In the genomic region with DNA sequence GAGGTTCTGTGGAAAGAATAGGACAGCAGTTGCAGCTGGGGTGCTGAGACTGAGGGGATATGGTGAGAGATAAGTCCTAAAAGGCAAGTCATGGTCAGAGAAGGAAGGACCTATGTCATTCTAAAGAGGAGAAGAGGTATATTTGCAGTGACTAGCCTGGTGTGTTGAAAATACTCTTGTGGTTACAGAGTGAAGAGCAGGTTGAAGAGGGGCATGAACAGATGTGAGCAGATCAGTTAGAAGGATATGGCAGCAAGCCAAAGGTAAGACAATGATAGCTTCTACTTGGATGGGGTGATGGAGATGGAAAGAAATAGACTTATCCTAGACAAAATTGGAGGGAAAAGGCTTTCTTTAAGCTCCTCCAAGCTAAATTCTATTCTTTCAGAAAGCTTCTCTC, we compare ENCODE assay signal across 22 cellular contexts.
A peak's percentile ranks its signal among the peaks of the same experiment; 100 is the strongest.
DNase-seq lines count a peak whose midpoint lies in the region; ATAC-seq lines count a peak whose summit lies in the region.
"Had no signal": no experiment of that assay in that cellular context is flagged by ENCODE, and none has a peak within 500 bp of the region (broad histone marks: within the 10 kb centered on the region; RNA-seq: fewer than 3 reads in every experiment).

No MANE protein-coding gene starts in this region.

- H3K27me3 Mint-ChIP-seq in stimulated activated naive B cell treated with anti-CD40 and anti-IgM and Interleukin-4, amounts not matched to agents 10 μg/mL and 1 μg/mL and 100 μg/mL, for 72 hours: no peaks in the 10 kb centered on the region
- H3K27me3 Mint-ChIP-seq: activated CD4-positive, alpha-beta T cell treated with anti-CD3 and anti-CD28 coated beads, Interleukin-2, amount 10 ng/mL, durations not matched to agents 7 days and 5 days; activated naive CD8-positive, alpha-beta T cell had no signal

- no peaks in the 10 kb centered on the region for H3K9me3 Mint-ChIP-seq in stimulated activated naive B cell treated with anti-CD40 and anti-IgM and Interleukin-4, amounts not matched to agents 10 μg/mL and 1 μg/mL and 100 μg/mL, for 72 hours
- H3K9me3 Mint-ChIP-seq: activated B cell treated with CpG ODN at 0.5 μM for 24 hours; activated CD4-positive, alpha-beta T cell treated with anti-CD3 and anti-CD28 coated beads, Interleukin-2, amount 10 ng/mL, durations not matched to agents 7 days and 5 days; T-helper 1 cell treated with Interleukin-12 subunit alpha and Interleukin-12 subunit beta and Interleukin-4 antibody, amounts not matched to agents 30 μg/mL and 1 μg/mL, for 36 hours had no signal

- ATAC-seq in stimulated activated naive B cell treated with anti-CD40 and anti-IgM and Interleukin-4, amounts not matched to agents 10 μg/mL and 1 μg/mL and 100 μg/mL, for 72 hours (replicated peaks): peak; percentile 42 to 51
- ATAC-seq: heart right ventricle had no signal

- no peak overlapping the region for H3K27ac Mint-ChIP-seq in stimulated activated naive B cell treated with anti-CD40 and anti-IgM and Interleukin-4, amounts not matched to agents 10 μg/mL and 1 μg/mL and 100 μg/mL, for 72 hours
- H3K27ac Mint-ChIP-seq: activated B cell treated with CpG ODN at 0.5 μM for 24 hours; activated CD4-positive, alpha-beta T cell treated with anti-CD3 and anti-CD28 coated beads, Interleukin-2, amount 10 ng/mL, durations not matched to agents 7 days and 5 days; activated naive CD8-positive, alpha-beta T cell; T-helper 1 cell treated with Interleukin-12 subunit alpha and Interleukin-12 subunit beta and Interleukin-4 antibody, amounts not matched to agents 30 μg/mL and 1 μg/mL, for 36 hours had no signal

- DNase-seq in NCI-H748 (lab: John Stamatoyannopoulos, UW; ENCODE audit: unreplicated experiment) (peak; percentile 56), NCI-H748 treated with DMSO at 0.1 percent for 48 hours (lab: John Stamatoyannopoulos, UW) (no peak), NCI-H2029 treated with DMSO at 0.1 percent for 48 hours (lab: John Stamatoyannopoulos, UW) (peak; percentile 49), NCI-H82 (lab: John Stamatoyannopoulos, UW) (peak; percentile 75), MV-4-11 (lab: John Stamatoyannopoulos, UW) (no peak), medulla oblongata (ENCODE audit: extremely low spot score) (no peak)
- DNase-seq in stimulated activated naive B cell treated with anti-CD40 and anti-IgM and Interleukin-4, amounts not matched to agents 10 μg/mL and 1 μg/mL and 100 μg/mL, for 72 hours: no peak
- DNase-seq in central memory CD4-positive, alpha-beta T cell: no peak
- DNase-seq: 8988T; activated B cell treated with CpG ODN at 0.5 μM for 24 hours; activated CD4-positive, alpha-beta T cell treated with anti-CD3 and anti-CD28 coated beads, Interleukin-2, amount 10 ng/mL, durations not matched to agents 7 days and 5 days; activated effector memory CD4-positive, alpha-beta T cell treated with Interleukin-2 at 50 U/mL for 16 hours; Calu3; heart right ventricle; kidney; NCI-H1930; NCI-H446 treated with DMSO at 0.1 percent for 48 hours; small intestine; stimulated activated naive CD4-positive, alpha-beta T cell; uterus had no signal

- H3K4me1 Mint-ChIP-seq in stimulated activated naive B cell treated with anti-CD40 and anti-IgM and Interleukin-4, amounts not matched to agents 10 μg/mL and 1 μg/mL and 100 μg/mL, for 72 hours: peaks cover 0 to 5% of the 10 kb centered on the region in 2 donors
- H3K4me1 Mint-ChIP-seq: activated B cell treated with CpG ODN at 0.5 μM for 24 hours; activated CD4-positive, alpha-beta T cell treated with anti-CD3 and anti-CD28 coated beads, Interleukin-2, amount 10 ng/mL, durations not matched to agents 7 days and 5 days had no signal

- no peaks in the 10 kb centered on the region for H3K36me3 Mint-ChIP-seq in stimulated activated naive B cell treated with anti-CD40 and anti-IgM and Interleukin-4, amounts not matched to agents 10 μg/mL and 1 μg/mL and 100 μg/mL, for 72 hours
- H3K36me3 Mint-ChIP-seq: activated naive CD8-positive, alpha-beta T cell had no signal

- no peak overlapping the region for H3K4me3 Mint-ChIP-seq in stimulated activated naive B cell treated with anti-CD40 and anti-IgM and Interleukin-4, amounts not matched to agents 10 μg/mL and 1 μg/mL and 100 μg/mL, for 72 hours
- H3K4me3 Mint-ChIP-seq: activated B cell treated with CpG ODN at 0.5 μM for 24 hours; activated CD4-positive, alpha-beta T cell treated with anti-CD3 and anti-CD28 coated beads, Interleukin-2, amount 10 ng/mL, durations not matched to agents 7 days and 5 days; activated naive CD8-positive, alpha-beta T cell; T-helper 1 cell treated with Interleukin-12 subunit alpha and Interleukin-12 subunit beta and Interleukin-4 antibody, amounts not matched to agents 30 μg/mL and 1 μg/mL, for 36 hours had no signal

Comparison
In these comparisons a context has a peak if more than half of its experiments do, and no peak if none do; other contexts are left out.
1. DNase-seq: peak in NCI-H748 (single experiment), NCI-H2029 treated with DMSO at 0.1 percent for 48 hours (single experiment) and NCI-H82 (single experiment); none in NCI-H748 treated with DMSO at 0.1 percent for 48 hours (single experiment), stimulated activated naive B cell treated with anti-CD40 and anti-IgM and Interleukin-4, amounts not matched to agents 10 μg/mL and 1 μg/mL and 100 μg/mL, for 72 hours (single experiment), MV-4-11 (single experiment), central memory CD4-positive, alpha-beta T cell (single experiment) and medulla oblongata (single experiment).